In genomic region chr17:17426184-17426583, GRCh38 we compare ENCODE assay signal across 27 cellular contexts.
"Had no signal": no experiment of that assay in that cellular context is flagged by ENCODE, and none has a peak within 500 bp of the region (broad histone marks: within the 10 kb centered on the region; RNA-seq: fewer than 3 reads in every experiment).

No MANE protein-coding gene starts in this region.

- ATAC-seq: left colon; left lung; lower lobe of right lung; naive thymus-derived CD8-positive, alpha-beta T cell; pancreas; stimulated activated memory B cell treated with anti-CD40 and anti-IgM and Interleukin-4, amounts not matched to agents 10 μg/mL and 1 μg/mL and 100 μg/mL, for 72 hours; stimulated activated naive CD8-positive, alpha-beta T cell treated with anti-CD3 and anti-CD28 coated beads, Interleukin-15, amount 100 ng/mL, for 72 hours had no signal

- H3K4me1 Mint-ChIP-seq: immature natural killer cell; nephron; neural crest cell; stimulated activated memory B cell treated with anti-CD40 and anti-IgM and Interleukin-4, amounts not matched to agents 10 μg/mL and 1 μg/mL and 100 μg/mL, for 72 hours; stimulated activated naive CD8-positive, alpha-beta T cell treated with anti-CD3 and anti-CD28 coated beads, Interleukin-15, amount 100 ng/mL, for 72 hours had no signal

- H3K4me3 Mint-ChIP-seq: immature natural killer cell; naive thymus-derived CD8-positive, alpha-beta T cell; nephron; neural crest cell; stimulated activated memory B cell treated with anti-CD40 and anti-IgM and Interleukin-4, amounts not matched to agents 10 μg/mL and 1 μg/mL and 100 μg/mL, for 72 hours; stimulated activated naive CD8-positive, alpha-beta T cell treated with anti-CD3 and anti-CD28 coated beads, Interleukin-15, amount 100 ng/mL, for 72 hours had no signal

- H3K36me3 Mint-ChIP-seq: immature natural killer cell; stimulated activated memory B cell treated with anti-CD40 and anti-IgM and Interleukin-4, amounts not matched to agents 10 μg/mL and 1 μg/mL and 100 μg/mL, for 72 hours had no signal

- FAIRE-seq: islet of Langerhans, kidney, pancreas, small intestine had no signal

- H3K9me3 Mint-ChIP-seq: stimulated activated memory B cell treated with anti-CD40 and anti-IgM and Interleukin-4, amounts not matched to agents 10 μg/mL and 1 μg/mL and 100 μg/mL, for 72 hours had no signal

- DNase-seq: hippocampal formation; immature natural killer cell; kidney; left colon; left lung; lower lobe of right lung; mammary epithelial cell; mesenchymal stem cell; nucleus accumbens; pancreas; posterior cingulate gyrus; retina; right cardiac atrium; small intestine; spleen; stimulated activated CD4-positive, alpha-beta T cell treated with anti-CD3 and anti-CD28 coated beads, Interleukin-4, amount 100 ng/mL, for 24 hours; stimulated activated naive CD4-positive, alpha-beta T cell treated with Interleukin-2 at 50 U/mL for 16 hours; stimulated activated naive CD8-positive, alpha-beta T cell treated with anti-CD3 and anti-CD28 coated beads, Interleukin-15, amount 100 ng/mL, for 72 hours; substantia nigra; testis; transverse colon; upper lobe of left lung had no signal

- H3K27me3 Mint-ChIP-seq: naive thymus-derived CD8-positive, alpha-beta T cell; stimulated activated naive CD8-positive, alpha-beta T cell treated with anti-CD3 and anti-CD28 coated beads, Interleukin-15, amount 100 ng/mL, for 72 hours had no signal

- H3K27ac Mint-ChIP-seq: immature natural killer cell; nephron; stimulated activated memory B cell treated with anti-CD40 and anti-IgM and Interleukin-4, amounts not matched to agents 10 μg/mL and 1 μg/mL and 100 μg/mL, for 72 hours; stimulated activated naive CD8-positive, alpha-beta T cell treated with anti-CD3 and anti-CD28 coated beads, Interleukin-15, amount 100 ng/mL, for 72 hours had no signal
